35 cellular contexts compared by ENCODE assay signal in the genomic region with DNA sequence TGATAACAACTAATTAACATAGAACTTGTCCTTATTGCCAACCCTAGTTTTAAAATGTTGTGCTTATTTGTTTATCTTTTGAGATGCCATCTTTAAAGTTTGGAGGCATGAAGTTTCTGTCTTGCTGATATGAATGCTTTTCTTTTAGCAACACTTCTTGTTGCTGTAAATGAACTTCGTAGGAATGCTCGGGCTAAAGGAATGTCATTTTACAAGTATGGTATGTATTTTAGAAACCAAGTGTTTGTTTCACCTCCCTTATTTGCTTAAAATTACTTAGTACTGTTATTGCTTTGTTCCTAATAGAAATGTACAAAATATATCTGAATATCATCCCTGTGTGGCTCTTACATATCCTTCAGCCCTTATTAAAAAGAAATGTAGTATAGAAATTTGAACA.
"Had no signal": no experiment of that assay in that cellular context is flagged by ENCODE, and none has a peak within 500 bp of the region (broad histone marks: within the 10 kb centered on the region; RNA-seq: fewer than 3 reads in every experiment).

No MANE protein-coding gene starts in this region.

- H3K27me3 ChIP-seq: MG63 had no signal

- H3K27ac ChIP-seq: KMS-11 had no signal

- H3K9me3 ChIP-seq: MG63 had no signal

- H3K4me3 ChIP-seq: MG63 had no signal

- DNase-seq: Karpas-422, Kasumi-1, MG63, MM.1S, MV-4-11, NCI-H1048, NCI-H1092, NCI-H1092 treated with DMSO at 0.1 percent for 48 hours, NCI-H1105, NCI-H1105 treated with DMSO at 0.1 percent for 48 hours, NCI-H1417, NCI-H1417 treated with DMSO at 0.1 percent for 48 hours, NCI-H1436, NCI-H1436 treated with DMSO at 0.1 percent for 48 hours, NCI-H146, NCI-H1694, NCI-H1694 treated with DMSO at 0.1 percent for 48 hours, NCI-H187, NCI-H187 treated with DMSO at 0.1 percent for 48 hours, NCI-H1930, NCI-H2029, NCI-H2029 treated with DMSO at 0.1 percent for 48 hours, NCI-H2081, NCI-H2081 treated with DMSO at 0.1 percent for 48 hours, NCI-H2107, NCI-H2171, NCI-H2171 treated with DMSO at 0.1 percent for 48 hours, NCI-H2227 treated with DMSO at 0.1 percent for 48 hours, NCI-H226, NCI-H345, NCI-H446, NCI-H446 treated with DMSO at 0.1 percent for 48 hours, NCI-H510A, NCI-H510A treated with DMSO at 0.1 percent for 48 hours had no signal

- H3K36me3 ChIP-seq: MG63 had no signal
